28 cellular contexts compared by ENCODE assay signal in the genomic region with DNA sequence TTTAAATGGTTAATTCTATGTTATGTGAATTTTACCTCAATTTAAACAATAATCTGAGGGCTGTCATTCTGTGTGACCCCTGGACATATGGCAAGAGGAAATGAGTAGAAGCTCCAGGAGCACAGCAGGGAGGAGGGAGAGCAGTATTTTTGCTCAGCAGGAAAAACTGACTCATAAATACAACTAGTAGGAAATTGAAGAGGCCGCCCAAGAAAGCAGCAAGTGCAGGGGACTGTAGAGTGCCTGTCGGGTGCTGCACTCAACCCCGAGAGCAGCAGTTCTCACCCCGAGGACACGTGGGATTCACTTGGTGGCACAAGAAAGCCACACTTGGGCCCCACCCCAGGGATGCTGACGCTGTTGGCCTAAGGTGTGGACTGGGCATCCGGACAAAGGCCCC.
DNase-seq lines count a peak whose midpoint lies in the region; ATAC-seq and TF ChIP-seq lines count a peak whose summit lies in the region.
"Had no signal": no experiment of that assay in that cellular context is flagged by ENCODE, and none has a peak within 500 bp of the region (broad histone marks: within the 10 kb centered on the region; RNA-seq: fewer than 3 reads in every experiment).

No MANE protein-coding gene starts in this region.

- CTCF ChIA-PET in activated CD4-positive, alpha-beta T cell treated with anti-CD3 and anti-CD28 coated beads for 36 hours (lab: Charles Lee), result interaction anchor here (0.5 kb wide), 1 partner anchor 181 kb away, joined by 3 read pairs; no protein-coding TSS in a partner anchor

- TF ChIP-seq CTCF in cardiac fibroblast (IDR thresholded peaks at IDR 0.05; ENCODE audit: low read depth, low read length), result no peak
- TF ChIP-seq CTCF in osteocyte (IDR thresholded peaks at IDR 0.05), result no peak

- H3K27me3 Mint-ChIP-seq in activated CD4-positive, alpha-beta T cell treated with anti-CD3 and anti-CD28 coated beads for 36 hours, result no peaks in the 10 kb centered on the region
- H3K27me3 Mint-ChIP-seq in osteocyte (ENCODE audit: unreplicated experiment), result no peaks in the 10 kb centered on the region
- H3K27me3 Mint-ChIP-seq: activated CD4-positive, alpha-beta memory T cell treated with anti-CD3 and anti-CD28 coated beads, Interleukin-2, amount 10 ng/mL, durations not matched to agents 7 days and 5 days; naive thymus-derived CD4-positive, alpha-beta T cell had no signal

- H3K36me3 Mint-ChIP-seq in activated CD4-positive, alpha-beta T cell treated with anti-CD3 and anti-CD28 coated beads for 36 hours (ENCODE audit: low read depth), result no peaks in the 10 kb centered on the region
- H3K36me3 Mint-ChIP-seq in osteocyte (ENCODE audit: unreplicated experiment), result no peaks in the 10 kb centered on the region
- H3K36me3 Mint-ChIP-seq: immature natural killer cell, mesothelial cell of epicardium had no signal

- H3K4me3 ChIP-seq in cardiac fibroblast (replicated peaks in 1 of 2; ENCODE audit: low read depth in 2 of 2, low read length in 2 of 2), result no peak overlapping the region
- H3K4me3 ChIP-seq: esophagus muscularis mucosa, gastroesophageal sphincter, suprapubic skin had no signal

- ATAC-seq in activated CD4-positive, alpha-beta T cell treated with anti-CD3 and anti-CD28 coated beads for 36 hours, result no peak
- ATAC-seq in HG02623 (IDR thresholded peaks at IDR 0.05; ENCODE audit: unreplicated experiment), result no peak
- ATAC-seq in GM21367 (IDR thresholded peaks at IDR 0.05; ENCODE audit: unreplicated experiment), result no peak
- ATAC-seq: gastroesophageal sphincter; naive thymus-derived CD4-positive, alpha-beta T cell had no signal

- intact Hi-C loops in activated CD4-positive, alpha-beta T cell treated with anti-CD3 and anti-CD28 coated beads for 36 hours (cut with DNase I, micrococcal nuclease), result no loop called here

- H3K9me3 Mint-ChIP-seq in activated CD4-positive, alpha-beta T cell treated with anti-CD3 and anti-CD28 coated beads for 36 hours (ENCODE audit: low read depth), result no peaks in the 10 kb centered on the region
- H3K9me3 Mint-ChIP-seq in osteocyte (ENCODE audit: unreplicated experiment), result no peaks in the 10 kb centered on the region
- H3K9me3 Mint-ChIP-seq: activated B cell treated with CpG ODN at 0.5 μM for 24 hours; activated CD4-positive, alpha-beta memory T cell treated with anti-CD3 and anti-CD28 coated beads, Interleukin-2, amount 10 ng/mL, durations not matched to agents 7 days and 5 days; H9; immature natural killer cell; mesothelial cell of epicardium; naive thymus-derived CD4-positive, alpha-beta T cell had no signal

- H3K4me1 Mint-ChIP-seq in activated CD4-positive, alpha-beta T cell treated with anti-CD3 and anti-CD28 coated beads for 36 hours, result peaks cover 30% of the 10 kb centered on the region
- peaks cover 40% of the 10 kb centered on the region for H3K4me1 Mint-ChIP-seq in osteocyte (ENCODE audit: unreplicated experiment)
- H3K4me1 Mint-ChIP-seq: activated B cell treated with CpG ODN at 0.5 μM for 24 hours, immature natural killer cell had no signal

- DNase-seq in activated CD4-positive, alpha-beta T cell treated with anti-CD3 and anti-CD28 coated beads for 36 hours, result peak; percentile 21
- no peak for DNase-seq in activated CD4-positive, alpha-beta T cell treated with anti-CD3 and anti-CD28 coated beads, Interleukin-2, amount 50 U/mL, for 48 hours
- peak; percentile 6 for DNase-seq in NCI-H69 (lab: John Stamatoyannopoulos, UW)
- peak; percentile 32 to 61 for DNase-seq in cardiac fibroblast (ENCODE audit: low read depth in 2 of 2)
- DNase-seq in osteocyte (ENCODE audit: extremely low spot score, unreplicated experiment), result no peak
- no peak for DNase-seq in NCI-H526 (lab: John Stamatoyannopoulos, UW)
- DNase-seq: activated B cell treated with CpG ODN at 0.5 μM for 24 hours; activated CD4-positive, alpha-beta memory T cell treated with anti-CD3 and anti-CD28 coated beads, Interleukin-2, amount 10 ng/mL, durations not matched to agents 7 days and 5 days; activated effector memory CD4-positive, alpha-beta T cell treated with anti-CD3 and anti-CD28 coated beads, Interleukin-2, amount 50 U/mL, for 16 hours; activated T-cell treated with anti-CD3 and anti-CD28 coated beads for 4 hours; BE2C; effector memory CD4-positive, alpha-beta T cell; GF-D8; H9; immature natural killer cell; KBM-7; naive thymus-derived CD4-positive, alpha-beta T cell; NCI-H524; occipital lobe; small intestine; stimulated activated CD4-positive, alpha-beta T cell treated with anti-CD3 and anti-CD28 coated beads, Interleukin-2, amount 100 ng/mL, for 24 hours; T1000 had no signal

- POLR2A ChIA-PET in activated CD4-positive, alpha-beta T cell treated with anti-CD3 and anti-CD28 coated beads for 36 hours (lab: Charles Lee), result no interaction called here

- no peak overlapping the region for H3K27ac Mint-ChIP-seq in activated CD4-positive, alpha-beta T cell treated with anti-CD3 and anti-CD28 coated beads for 36 hours
- H3K27ac Mint-ChIP-seq in osteocyte (ENCODE audit: unreplicated experiment), result peak overlapping the region; percentile 64
- H3K27ac Mint-ChIP-seq: activated B cell treated with CpG ODN at 0.5 μM for 24 hours; activated CD4-positive, alpha-beta memory T cell treated with anti-CD3 and anti-CD28 coated beads, Interleukin-2, amount 10 ng/mL, durations not matched to agents 7 days and 5 days; H9; immature natural killer cell; mesothelial cell of epicardium had no signal

- no peak overlapping the region for H3K4me3 Mint-ChIP-seq in activated CD4-positive, alpha-beta T cell treated with anti-CD3 and anti-CD28 coated beads for 36 hours
- no peak overlapping the region for H3K4me3 Mint-ChIP-seq in osteocyte (ENCODE audit: unreplicated experiment)
- H3K4me3 Mint-ChIP-seq: activated B cell treated with CpG ODN at 0.5 μM for 24 hours; activated CD4-positive, alpha-beta memory T cell treated with anti-CD3 and anti-CD28 coated beads, Interleukin-2, amount 10 ng/mL, durations not matched to agents 7 days and 5 days; immature natural killer cell; mesothelial cell of epicardium; naive thymus-derived CD4-positive, alpha-beta T cell had no signal

Comparison
In these comparisons a context has a peak if more than half of its experiments do, and no peak if none do; other contexts are left out.
1. DNase-seq: peak in activated CD4-positive, alpha-beta T cell treated with anti-CD3 and anti-CD28 coated beads for 36 hours (single experiment), NCI-H69 (single experiment) and cardiac fibroblast (2 of 2); none in activated CD4-positive, alpha-beta T cell treated with anti-CD3 and anti-CD28 coated beads, Interleukin-2, amount 50 U/mL, for 48 hours (0 of 2), osteocyte (single experiment) and NCI-H526 (0 of 2).